In genomic region chr2:197810490-197810889, GRCh38 we compare ENCODE assay signal across 1 cellular context.
A peak's percentile ranks its signal among the peaks of the same experiment; 100 is the strongest.
TF ChIP-seq lines count a peak whose summit lies in the region.

No MANE protein-coding gene starts in this region.

TF ChIP-seq in K562, 482 proteins besides CTCF, POLR2A, EP300 and RAD21:
- TF ChIP-seq ZBTB40 (IDR thresholded peaks at IDR 0.05) (no peak), ZBTB40 (CRISPR knock-in tag; IDR thresholded peaks at IDR 0.05) (no peak), FOXJ3 (CRISPR knock-in tag; IDR thresholded peaks at IDR 0.05) (no peak), CEBPG (CRISPR knock-in tag; IDR thresholded peaks at IDR 0.05) (0 out of 2 replicates have a peak, but pooled peaks have one; percentile 12), CEBPG (tag; conservative IDR thresholded peaks at IDR 0.05 in 1 of 2, IDR thresholded peaks at IDR 0.05 in 1 of 2) (peak in 1 of 2 experiments; percentile 41; a peak in 2 of 4 replicates), PREB (CRISPR knock-in tag; IDR thresholded peaks at IDR 0.05) (no peak), TAF9B (IDR thresholded peaks at IDR 0.05; ENCODE audit: partially characterized antibody) (no peak), ZBTB33 (CRISPR knock-in tag; IDR thresholded peaks at IDR 0.05) (no peak), SMAD1 (IDR thresholded peaks at IDR 0.05; ENCODE audit: low read depth, low read length, partially characterized antibody) (no peak), SMARCC2 (IDR thresholded peaks at IDR 0.05; ENCODE audit: low read depth) (no peak)
